8 cellular contexts compared by ENCODE assay signal in the genomic region with DNA sequence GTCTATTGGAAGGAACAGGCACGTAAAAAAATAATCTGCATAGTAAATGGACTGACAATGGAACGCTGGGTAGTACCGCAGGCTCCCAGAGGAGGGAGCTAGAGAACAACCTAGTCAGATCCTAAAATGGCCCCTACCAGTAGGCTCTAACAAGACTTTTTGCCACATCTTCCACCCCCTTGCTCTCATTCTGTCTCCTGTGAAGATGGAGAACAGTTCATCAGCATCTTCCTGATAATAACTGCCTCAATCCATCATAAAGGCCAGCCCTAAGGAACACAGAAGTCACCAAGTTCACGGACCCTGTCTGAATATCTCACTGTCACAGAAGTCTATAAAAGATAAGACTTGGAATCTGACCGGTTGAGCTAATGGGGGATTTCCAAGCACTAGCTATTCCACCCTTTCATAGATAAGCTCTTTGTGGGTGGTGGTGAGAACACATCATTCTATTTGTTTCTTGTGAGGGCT.
DNase-seq lines count a peak whose midpoint lies in the region; ATAC-seq, FAIRE-seq and TF ChIP-seq lines count a peak whose summit lies in the region.

No MANE protein-coding gene starts in this region.

- no peaks in the 10 kb centered on the region for H3K4me1 Mint-ChIP-seq in activated T-helper 17 cell treated with anti-CD3 and anti-CD28 coated beads, Interleukin-2, amount 50 U/mL, for 72 hours
- H3K4me1 Mint-ChIP-seq in progenitor cell of endocrine pancreas (ENCODE audit: low read depth) = peaks cover 15% of the 10 kb centered on the region

- peak; percentile 86 for TF ChIP-seq CTCF in D721Med (IDR thresholded peaks at IDR 0.05; ENCODE audit: insufficient read depth, missing control alignments)
- TF ChIP-seq CTCF in RWPE2 (IDR thresholded peaks at IDR 0.05; ENCODE audit: poor library complexity, severe bottlenecking) = peak; percentile 92
- peak; percentile 85 for TF ChIP-seq CTCF in progenitor cell of endocrine pancreas (IDR thresholded peaks at IDR 0.05; ENCODE audit: unreplicated experiment)

- intact Hi-C loops in aorta (cut with DNase I) = loop anchor here (5.0 to 10.0 kb wide), 2 partner anchors 128 to 265 kb away; no protein-coding TSS in a partner anchor

- H3K4me1 ChIP-seq in RWPE2 (ENCODE audit: insufficient read depth, poor library complexity, severe bottlenecking) = peaks cover 10% of the 10 kb centered on the region
- peaks cover 0 to 2% of the 10 kb centered on the region in 2 donors for H3K4me1 ChIP-seq in aorta (ENCODE audit: control insufficient read depth in 1 of 2, insufficient read depth in 2 of 2, low read length in 2 of 2)

- ATAC-seq in GM21381 (IDR thresholded peaks at IDR 0.05; ENCODE audit: unreplicated experiment) = peak; percentile 70
- no peak; the same call in 2 of the 3 replicates for ATAC-seq in RWPE2 (ENCODE audit: low read depth)
- peak; percentile 52 for ATAC-seq in activated T-helper 17 cell treated with anti-CD3 and anti-CD28 coated beads, Interleukin-2, amount 50 U/mL, for 72 hours (replicated peaks)
- ATAC-seq in aorta (ENCODE audit: low FRiP score) = peak; percentile 60

- H3K4me3 ChIP-seq in RWPE2 (ENCODE audit: severe bottlenecking) = no peak overlapping the region
- no peak overlapping the region for H3K4me3 ChIP-seq in aorta (ENCODE audit: low read length in 2 of 2)

- H3K27ac Mint-ChIP-seq in activated T-helper 17 cell treated with anti-CD3 and anti-CD28 coated beads, Interleukin-2, amount 50 U/mL, for 72 hours = no peak overlapping the region
- H3K27ac Mint-ChIP-seq in progenitor cell of endocrine pancreas = no peak overlapping the region

- H3K9me3 ChIP-seq in RWPE2 (ENCODE audit: severe bottlenecking) (no peaks in the 10 kb centered on the region), aorta (ENCODE audit: control insufficient read depth, low read length) (no peaks in the 10 kb centered on the region)

- H3K4me3 Mint-ChIP-seq in activated T-helper 17 cell treated with anti-CD3 and anti-CD28 coated beads, Interleukin-2, amount 50 U/mL, for 72 hours = no peak overlapping the region
- H3K4me3 Mint-ChIP-seq in progenitor cell of endocrine pancreas (ENCODE audit: low read depth) = no peak overlapping the region

- 14% methylated on average over 5 of the region's 5 CpGs for WGBS in aorta, 2 donors

- no peaks in the 10 kb centered on the region for H3K36me3 Mint-ChIP-seq in activated T-helper 17 cell treated with anti-CD3 and anti-CD28 coated beads, Interleukin-2, amount 50 U/mL, for 72 hours (ENCODE audit: low read depth)
- no peaks in the 10 kb centered on the region for H3K36me3 Mint-ChIP-seq in progenitor cell of endocrine pancreas (ENCODE audit: insufficient read depth)

- H3K9me3 Mint-ChIP-seq in activated T-helper 17 cell treated with anti-CD3 and anti-CD28 coated beads, Interleukin-2, amount 50 U/mL, for 72 hours = no peaks in the 10 kb centered on the region
- no peaks in the 10 kb centered on the region for H3K9me3 Mint-ChIP-seq in progenitor cell of endocrine pancreas (ENCODE audit: low read depth)

- H3K27ac ChIP-seq in RWPE2 (ENCODE audit: poor library complexity, severe bottlenecking) = no peak overlapping the region
- no peak overlapping the region for H3K27ac ChIP-seq in aorta (ENCODE audit: low read depth in 1 of 2, low read length in 2 of 2)

- no peak for DNase-seq in D721Med (ENCODE audit: insufficient read length, low spot score)
- DNase-seq in Kasumi-1 (lab: John Stamatoyannopoulos, UW) = peak; percentile 79 to 93
- DNase-seq in RWPE2 (ENCODE audit: low spot score) = no peak
- peak; percentile 71 for DNase-seq in glomerular endothelial cell (ENCODE audit: extremely low read depth, low read depth, low spot score)
- DNase-seq in progenitor cell of endocrine pancreas (ENCODE audit: low spot score, unreplicated experiment) = peak; percentile 56
- DNase-seq in aorta = peak in 1 of 2 donors; percentile 79

- no peaks in the 10 kb centered on the region for H3K27me3 ChIP-seq in RWPE2 (ENCODE audit: insufficient read depth, poor library complexity, severe bottlenecking)
- H3K27me3 ChIP-seq in aorta (ENCODE audit: control insufficient read depth in 1 of 2, insufficient read depth in 2 of 2, low read length in 1 of 2) = no peaks in the 10 kb centered on the region

- peak; percentile 51 for FAIRE-seq in D721Med (lab: Jason Lieb, UNC)

- peaks cover 35% of the 10 kb centered on the region for H3K27me3 Mint-ChIP-seq in activated T-helper 17 cell treated with anti-CD3 and anti-CD28 coated beads, Interleukin-2, amount 50 U/mL, for 72 hours
- peaks cover 15% of the 10 kb centered on the region for H3K27me3 Mint-ChIP-seq in progenitor cell of endocrine pancreas

- H3K36me3 ChIP-seq in RWPE2 (ENCODE audit: low read depth) (no peaks in the 10 kb centered on the region), aorta (ENCODE audit: control insufficient read depth in 1 of 2, insufficient read depth in 2 of 2, low read length in 1 of 2) (no peaks in the 10 kb centered on the region)

Comparison
In these comparisons a context has a peak if more than half of its experiments do, and no peak if none do; other contexts are left out.
1. DNase-seq: peak in Kasumi-1 (2 of 2), glomerular endothelial cell (single experiment) and progenitor cell of endocrine pancreas (single experiment); none in D721Med (single experiment) and RWPE2 (single experiment).
2. Peak in every context shown above with its lines, with median percentiles within 50 percentile points of each other: CTCF ChIP-seq.